Comparison of ENCODE assay signal across 8 cellular contexts in the genomic region with DNA sequence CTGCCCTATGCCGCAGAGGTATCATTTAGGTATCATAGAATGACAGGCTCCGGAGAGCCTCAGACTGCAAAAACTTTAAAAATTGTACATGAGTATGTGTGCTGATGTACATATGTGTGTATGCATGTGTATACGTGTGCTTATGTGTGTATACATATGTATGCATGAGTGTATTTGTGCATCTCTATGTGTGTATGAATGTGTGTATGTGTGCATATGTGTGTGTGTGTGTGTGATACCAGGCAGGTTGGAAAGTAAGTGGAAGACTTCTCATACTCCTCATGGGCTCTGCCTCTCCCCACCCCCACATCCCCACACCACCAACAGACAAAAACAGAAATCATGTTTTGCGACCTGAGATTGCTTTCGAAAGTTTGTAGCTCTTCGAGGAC. TPM values are rescaled to one million over a fixed set of nuclear protein-coding genes. Genes with fewer than 3 reads are reported as not detected.
DNase-seq lines count a peak whose midpoint lies in the region; ATAC-seq, FAIRE-seq and TF ChIP-seq lines count a peak whose summit lies in the region.

No MANE protein-coding gene starts in this region.

- TF ChIP-seq CTCF in foreskin fibroblast (IDR thresholded peaks at IDR 0.05; ENCODE audit: low read depth, low read length) (no peak), progenitor cell of endocrine pancreas (IDR thresholded peaks at IDR 0.05; ENCODE audit: unreplicated experiment) (no peak)

- no peaks in the 10 kb centered on the region for H3K27me3 Mint-ChIP-seq in T-helper 17 cell
- peaks cover 16% of the 10 kb centered on the region for H3K27me3 Mint-ChIP-seq in progenitor cell of endocrine pancreas

- peak; percentile 0 for ATAC-seq in GM18519 (IDR thresholded peaks at IDR 0.05; ENCODE audit: low FRiP score, unreplicated experiment)
- peak; percentile 4 for ATAC-seq in HG02798 (IDR thresholded peaks at IDR 0.05; ENCODE audit: poor library complexity, unreplicated experiment)
- no peak for ATAC-seq in T-helper 17 cell

- no peaks in the 10 kb centered on the region for H3K9me3 ChIP-seq in T-helper 17 cell (ENCODE audit: control insufficient read depth, low read length, poor library complexity, severe bottlenecking)

- peak overlapping the region; percentile 67 to 78 for H3K4me3 ChIP-seq in foreskin fibroblast (ENCODE audit: low read depth in 1 of 2, low read length in 2 of 2)

- DNase-seq in T-helper 17 cell (no peak), foreskin fibroblast (no peak), progenitor cell of endocrine pancreas (ENCODE audit: low spot score, unreplicated experiment) (no peak), EL (no peak), activated gamma-delta T cell treated with Interleukin-2 at 50 U/mL for 16 hours (no peak), urothelium cell line (ENCODE audit: low spot score) (no peak)

- H3K36me3 Mint-ChIP-seq in T-helper 17 cell (ENCODE audit: low read depth) = peaks cover 3% of the 10 kb centered on the region
- H3K36me3 Mint-ChIP-seq in progenitor cell of endocrine pancreas (ENCODE audit: insufficient read depth) = no peaks in the 10 kb centered on the region

- H3K27ac Mint-ChIP-seq in T-helper 17 cell (peak overlapping the region; percentile 59), progenitor cell of endocrine pancreas (peak overlapping the region; percentile 90)

- H3K4me1 Mint-ChIP-seq in T-helper 17 cell = peaks cover 42% of the 10 kb centered on the region
- H3K4me1 Mint-ChIP-seq in progenitor cell of endocrine pancreas (ENCODE audit: low read depth) = peaks cover 12% of the 10 kb centered on the region

- FAIRE-seq in urothelium cell line (lab: Jason Lieb, UNC) = no peak

- peak overlapping the region; percentile 90 for H3K4me3 Mint-ChIP-seq in T-helper 17 cell
- peak overlapping the region; percentile 74 for H3K4me3 Mint-ChIP-seq in progenitor cell of endocrine pancreas (ENCODE audit: low read depth)

- H3K9me3 Mint-ChIP-seq in progenitor cell of endocrine pancreas (ENCODE audit: low read depth) = no peaks in the 10 kb centered on the region

RNA-seq across cellular contexts. Expression of gene TMEM117, which starts 0.6 kb away (rescaled TPM):
- 1 to 10 TPM; 5.8 to 6.5 TPM for total RNA-seq in T-helper 17 cell
- total RNA-seq in progenitor cell of endocrine pancreas = 8.9 and 11.6 TPM in 2 replicates

RNA-seq across cellular contexts. Expression of gene TWF1, which starts 29.1 kb away (rescaled TPM):
- 10 to 100 TPM; 46.4 to 60.7 TPM for total RNA-seq in T-helper 17 cell
- total RNA-seq in progenitor cell of endocrine pancreas = 58.4 and 61.4 TPM in 2 replicates
